21 cellular contexts compared by ENCODE assay signal in genomic region chr3:128553560-128553959, GRCh38.
"Had no signal": no experiment of that assay in that cellular context is flagged by ENCODE, and none has a peak within 500 bp of the region (broad histone marks: within the 10 kb centered on the region; RNA-seq: fewer than 3 reads in every experiment).

No MANE protein-coding gene starts in this region.

- H3K27ac Mint-ChIP-seq: activated CD4-positive, alpha-beta T cell treated with anti-CD3 and anti-CD28 coated beads, Interleukin-2, amount 10 ng/mL, durations not matched to agents 24 days and 14 days; activated CD8-positive, alpha-beta T cell treated with anti-CD3 and anti-CD28 coated beads for 36 hours; activated naive CD4-positive, alpha-beta T cell treated with anti-CD3 and anti-CD28 coated beads, Interleukin-2, amount 50 U/mL, for 24 hours; stimulated activated effector memory CD8-positive, alpha-beta T cell treated with anti-CD3 and anti-CD28 coated beads, Interleukin-12 subunit alpha, Interleukin-12 subunit beta, amount 100 ng/mL, for 72 hours; T-cell had no signal

- H3K36me3 ChIP-seq: ascending aorta, breast epithelium, esophagus squamous epithelium, lower lobe of right lung, ovary, right lobe of liver, stomach had no signal

- H3K9me3 Mint-ChIP-seq: activated CD4-positive, alpha-beta T cell treated with anti-CD3 and anti-CD28 coated beads, Interleukin-2, amount 10 ng/mL, durations not matched to agents 24 days and 14 days; activated CD8-positive, alpha-beta T cell treated with anti-CD3 and anti-CD28 coated beads for 36 hours; activated naive CD4-positive, alpha-beta T cell treated with anti-CD3 and anti-CD28 coated beads, Interleukin-2, amount 50 U/mL, for 24 hours; activated T-cell treated with anti-CD3 and anti-CD28 coated beads, Interleukin-2, amount 50 U/mL, for 4 hours; neural crest cell; stimulated activated effector memory CD8-positive, alpha-beta T cell treated with anti-CD3 and anti-CD28 coated beads, Interleukin-12 subunit alpha, Interleukin-12 subunit beta, amount 100 ng/mL, for 72 hours; T-cell had no signal

- H3K4me1 Mint-ChIP-seq: stimulated activated effector memory CD8-positive, alpha-beta T cell treated with anti-CD3 and anti-CD28 coated beads, Interleukin-12 subunit alpha, Interleukin-12 subunit beta, amount 100 ng/mL, for 72 hours had no signal

- H3K4me1 ChIP-seq: ascending aorta, breast epithelium, right lobe of liver had no signal

- H3K27me3 ChIP-seq: ascending aorta, ovary, right lobe of liver had no signal

- H3K9me3 ChIP-seq: ascending aorta, esophagus squamous epithelium, lower lobe of right lung, ovary, right lobe of liver, stomach had no signal

- H3K4me2 ChIP-seq: smooth muscle cell had no signal

- H3K27ac ChIP-seq: ascending aorta, ovary, right lobe of liver, stomach had no signal

- H3K4me3 Mint-ChIP-seq: activated CD4-positive, alpha-beta T cell treated with anti-CD3 and anti-CD28 coated beads, Interleukin-2, amount 10 ng/mL, durations not matched to agents 24 days and 14 days; activated CD8-positive, alpha-beta T cell treated with anti-CD3 and anti-CD28 coated beads for 36 hours; activated naive CD4-positive, alpha-beta T cell treated with anti-CD3 and anti-CD28 coated beads, Interleukin-2, amount 50 U/mL, for 24 hours; activated T-cell treated with anti-CD3 and anti-CD28 coated beads, Interleukin-2, amount 50 U/mL, for 4 hours; neural crest cell; stimulated activated effector memory CD8-positive, alpha-beta T cell treated with anti-CD3 and anti-CD28 coated beads, Interleukin-12 subunit alpha, Interleukin-12 subunit beta, amount 100 ng/mL, for 72 hours had no signal

- H3K4me3 ChIP-seq: ascending aorta, breast epithelium, esophagus squamous epithelium, lower lobe of right lung, ovary, right lobe of liver, smooth muscle cell, stomach had no signal

- ATAC-seq: activated CD8-positive, alpha-beta T cell treated with anti-CD3 and anti-CD28 coated beads for 36 hours; activated T-cell treated with anti-CD3 and anti-CD28 coated beads, Interleukin-2, amount 50 U/mL, for 4 hours; left colon; lower lobe of right lung; right lobe of liver; stimulated activated effector memory CD8-positive, alpha-beta T cell treated with anti-CD3 and anti-CD28 coated beads, Interleukin-12 subunit alpha, Interleukin-12 subunit beta, amount 100 ng/mL, for 72 hours; T-cell had no signal

- H3K36me3 Mint-ChIP-seq: activated naive CD4-positive, alpha-beta T cell treated with anti-CD3 and anti-CD28 coated beads, Interleukin-2, amount 50 U/mL, for 24 hours; stimulated activated effector memory CD8-positive, alpha-beta T cell treated with anti-CD3 and anti-CD28 coated beads, Interleukin-12 subunit alpha, Interleukin-12 subunit beta, amount 100 ng/mL, for 72 hours; T-cell had no signal

- DNase-seq: activated CD4-positive, alpha-beta T cell treated with anti-CD3 and anti-CD28 coated beads, Interleukin-2, amount 10 ng/mL, durations not matched to agents 24 days and 14 days; activated CD8-positive, alpha-beta T cell treated with anti-CD3 and anti-CD28 coated beads for 36 hours; activated effector memory CD4-positive, alpha-beta T cell treated with Interleukin-2 at 50 U/mL for 16 hours; activated T-cell treated with anti-CD3 and anti-CD28 coated beads, Interleukin-2, amount 50 U/mL, for 4 hours; effector CD8-positive, alpha-beta T cell; esophagus squamous epithelium; left colon; lower lobe of right lung; midbrain; ovary; right lobe of liver; stimulated activated CD4-positive, alpha-beta T cell treated with anti-CD3 and anti-CD28 coated beads, Interleukin-4, amount 100 ng/mL, for 24 hours; stomach; T-cell; T-helper 9 cell had no signal
